In the genomic region with DNA sequence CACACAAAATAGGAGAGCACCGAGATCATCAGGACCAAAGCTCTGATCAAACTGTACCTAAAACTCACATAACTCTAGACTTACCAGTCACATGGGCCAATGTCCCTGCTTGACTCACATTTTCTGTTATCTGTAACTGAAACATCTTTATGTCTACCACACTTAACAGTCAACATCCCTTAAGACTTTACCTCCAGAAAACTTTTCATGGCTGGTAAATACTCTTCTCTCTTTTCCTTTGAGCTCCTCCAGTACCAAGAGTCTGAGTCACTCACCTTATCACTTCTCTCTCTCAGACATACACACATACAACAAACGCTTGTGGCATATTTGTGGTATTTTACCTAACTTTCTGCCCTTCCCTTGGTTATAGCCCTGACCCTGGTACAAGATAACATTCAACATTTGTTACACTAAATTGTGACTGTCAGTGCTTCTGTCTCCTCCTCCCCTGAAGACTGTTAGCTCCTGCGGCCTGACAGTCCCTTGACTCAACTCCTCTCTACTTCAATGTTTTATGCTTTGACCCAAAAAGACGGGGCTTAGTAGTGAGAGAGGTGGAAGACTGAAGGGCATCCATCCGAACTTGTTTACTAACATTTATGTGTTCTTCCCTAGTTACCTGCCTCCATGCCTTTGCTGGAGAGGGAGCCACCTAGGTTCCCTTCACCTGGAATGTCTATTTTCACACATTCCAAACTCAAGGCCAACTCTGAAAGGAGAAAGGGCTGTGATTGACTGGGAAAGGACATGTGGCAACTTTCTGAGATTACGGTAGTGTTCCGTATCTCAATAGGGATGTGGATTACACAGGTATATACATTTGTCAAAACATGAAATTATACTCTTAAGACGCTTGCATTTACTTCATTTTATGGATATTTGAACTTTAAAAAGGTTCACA, we compare ENCODE assay signal across 1 cellular context.
TF ChIP-seq lines count a peak whose summit lies in the region.

No MANE protein-coding gene starts in this region.

TF ChIP-seq in K562, 482 proteins besides CTCF, POLR2A, EP300 and RAD21 (continued from another document and continues in another):
- TF ChIP-seq HNRNPLL (IDR thresholded peaks at IDR 0.05; ENCODE audit: low read depth, low read length, poor library complexity, severe bottlenecking), result no peak
- TF ChIP-seq, protein P1, sequence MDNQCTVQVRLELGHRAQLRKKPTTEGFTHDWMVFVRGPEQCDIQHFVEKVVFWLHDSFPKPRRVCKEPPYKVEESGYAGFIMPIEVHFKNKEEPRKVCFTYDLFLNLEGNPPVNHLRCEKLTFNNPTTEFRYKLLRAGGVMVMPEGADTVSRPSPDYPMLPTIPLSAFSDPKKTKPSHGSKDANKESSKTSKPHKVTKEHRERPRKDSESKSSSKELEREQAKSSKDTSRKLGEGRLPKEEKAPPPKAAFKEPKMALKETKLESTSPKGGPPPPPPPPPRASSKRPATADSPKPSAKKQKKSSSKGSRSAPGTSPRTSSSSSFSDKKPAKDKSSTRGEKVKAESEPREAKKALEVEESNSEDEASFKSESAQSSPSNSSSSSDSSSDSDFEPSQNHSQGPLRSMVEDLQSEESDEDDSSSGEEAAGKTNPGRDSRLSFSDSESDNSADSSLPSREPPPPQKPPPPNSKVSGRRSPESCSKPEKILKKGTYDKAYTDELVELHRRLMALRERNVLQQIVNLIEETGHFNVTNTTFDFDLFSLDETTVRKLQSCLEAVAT (IDR thresholded peaks at IDR 0.05), result peak in 1 of 2 experiments; percentile 71; a peak in 1 of 4 replicates
- TF ChIP-seq POLR2AphosphoS2 (IDR thresholded peaks at IDR 0.05; ENCODE audit: low read length), result no peak
- no peak for TF ChIP-seq FIP1L1 (IDR thresholded peaks at IDR 0.05; ENCODE audit: low read depth, low read length, poor library complexity, severe bottlenecking)
- TF ChIP-seq HCFC1 (IDR thresholded peaks at IDR 0.05; ENCODE audit: low read depth, low read length), result no peak
- TF ChIP-seq, protein P2, sequence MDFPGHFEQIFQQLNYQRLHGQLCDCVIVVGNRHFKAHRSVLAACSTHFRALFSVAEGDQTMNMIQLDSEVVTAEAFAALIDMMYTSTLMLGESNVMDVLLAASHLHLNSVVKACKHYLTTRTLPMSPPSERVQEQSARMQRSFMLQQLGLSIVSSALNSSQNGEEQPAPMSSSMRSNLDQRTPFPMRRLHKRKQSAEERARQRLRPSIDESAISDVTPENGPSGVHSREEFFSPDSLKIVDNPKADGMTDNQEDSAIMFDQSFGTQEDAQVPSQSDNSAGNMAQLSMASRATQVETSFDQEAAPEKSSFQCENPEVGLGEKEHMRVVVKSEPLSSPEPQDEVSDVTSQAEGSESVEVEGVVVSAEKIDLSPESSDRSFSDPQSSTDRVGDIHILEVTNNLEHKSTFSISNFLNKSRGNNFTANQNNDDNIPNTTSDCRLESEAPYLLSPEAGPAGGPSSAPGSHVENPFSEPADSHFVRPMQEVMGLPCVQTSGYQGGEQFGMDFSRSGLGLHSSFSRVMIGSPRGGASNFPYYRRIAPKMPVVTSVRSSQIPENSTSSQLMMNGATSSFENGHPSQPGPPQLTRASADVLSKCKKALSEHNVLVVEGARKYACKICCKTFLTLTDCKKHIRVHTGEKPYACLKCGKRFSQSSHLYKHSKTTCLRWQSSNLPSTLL (IDR thresholded peaks at IDR 0.05), result no peak
- TF ChIP-seq, protein P3, sequence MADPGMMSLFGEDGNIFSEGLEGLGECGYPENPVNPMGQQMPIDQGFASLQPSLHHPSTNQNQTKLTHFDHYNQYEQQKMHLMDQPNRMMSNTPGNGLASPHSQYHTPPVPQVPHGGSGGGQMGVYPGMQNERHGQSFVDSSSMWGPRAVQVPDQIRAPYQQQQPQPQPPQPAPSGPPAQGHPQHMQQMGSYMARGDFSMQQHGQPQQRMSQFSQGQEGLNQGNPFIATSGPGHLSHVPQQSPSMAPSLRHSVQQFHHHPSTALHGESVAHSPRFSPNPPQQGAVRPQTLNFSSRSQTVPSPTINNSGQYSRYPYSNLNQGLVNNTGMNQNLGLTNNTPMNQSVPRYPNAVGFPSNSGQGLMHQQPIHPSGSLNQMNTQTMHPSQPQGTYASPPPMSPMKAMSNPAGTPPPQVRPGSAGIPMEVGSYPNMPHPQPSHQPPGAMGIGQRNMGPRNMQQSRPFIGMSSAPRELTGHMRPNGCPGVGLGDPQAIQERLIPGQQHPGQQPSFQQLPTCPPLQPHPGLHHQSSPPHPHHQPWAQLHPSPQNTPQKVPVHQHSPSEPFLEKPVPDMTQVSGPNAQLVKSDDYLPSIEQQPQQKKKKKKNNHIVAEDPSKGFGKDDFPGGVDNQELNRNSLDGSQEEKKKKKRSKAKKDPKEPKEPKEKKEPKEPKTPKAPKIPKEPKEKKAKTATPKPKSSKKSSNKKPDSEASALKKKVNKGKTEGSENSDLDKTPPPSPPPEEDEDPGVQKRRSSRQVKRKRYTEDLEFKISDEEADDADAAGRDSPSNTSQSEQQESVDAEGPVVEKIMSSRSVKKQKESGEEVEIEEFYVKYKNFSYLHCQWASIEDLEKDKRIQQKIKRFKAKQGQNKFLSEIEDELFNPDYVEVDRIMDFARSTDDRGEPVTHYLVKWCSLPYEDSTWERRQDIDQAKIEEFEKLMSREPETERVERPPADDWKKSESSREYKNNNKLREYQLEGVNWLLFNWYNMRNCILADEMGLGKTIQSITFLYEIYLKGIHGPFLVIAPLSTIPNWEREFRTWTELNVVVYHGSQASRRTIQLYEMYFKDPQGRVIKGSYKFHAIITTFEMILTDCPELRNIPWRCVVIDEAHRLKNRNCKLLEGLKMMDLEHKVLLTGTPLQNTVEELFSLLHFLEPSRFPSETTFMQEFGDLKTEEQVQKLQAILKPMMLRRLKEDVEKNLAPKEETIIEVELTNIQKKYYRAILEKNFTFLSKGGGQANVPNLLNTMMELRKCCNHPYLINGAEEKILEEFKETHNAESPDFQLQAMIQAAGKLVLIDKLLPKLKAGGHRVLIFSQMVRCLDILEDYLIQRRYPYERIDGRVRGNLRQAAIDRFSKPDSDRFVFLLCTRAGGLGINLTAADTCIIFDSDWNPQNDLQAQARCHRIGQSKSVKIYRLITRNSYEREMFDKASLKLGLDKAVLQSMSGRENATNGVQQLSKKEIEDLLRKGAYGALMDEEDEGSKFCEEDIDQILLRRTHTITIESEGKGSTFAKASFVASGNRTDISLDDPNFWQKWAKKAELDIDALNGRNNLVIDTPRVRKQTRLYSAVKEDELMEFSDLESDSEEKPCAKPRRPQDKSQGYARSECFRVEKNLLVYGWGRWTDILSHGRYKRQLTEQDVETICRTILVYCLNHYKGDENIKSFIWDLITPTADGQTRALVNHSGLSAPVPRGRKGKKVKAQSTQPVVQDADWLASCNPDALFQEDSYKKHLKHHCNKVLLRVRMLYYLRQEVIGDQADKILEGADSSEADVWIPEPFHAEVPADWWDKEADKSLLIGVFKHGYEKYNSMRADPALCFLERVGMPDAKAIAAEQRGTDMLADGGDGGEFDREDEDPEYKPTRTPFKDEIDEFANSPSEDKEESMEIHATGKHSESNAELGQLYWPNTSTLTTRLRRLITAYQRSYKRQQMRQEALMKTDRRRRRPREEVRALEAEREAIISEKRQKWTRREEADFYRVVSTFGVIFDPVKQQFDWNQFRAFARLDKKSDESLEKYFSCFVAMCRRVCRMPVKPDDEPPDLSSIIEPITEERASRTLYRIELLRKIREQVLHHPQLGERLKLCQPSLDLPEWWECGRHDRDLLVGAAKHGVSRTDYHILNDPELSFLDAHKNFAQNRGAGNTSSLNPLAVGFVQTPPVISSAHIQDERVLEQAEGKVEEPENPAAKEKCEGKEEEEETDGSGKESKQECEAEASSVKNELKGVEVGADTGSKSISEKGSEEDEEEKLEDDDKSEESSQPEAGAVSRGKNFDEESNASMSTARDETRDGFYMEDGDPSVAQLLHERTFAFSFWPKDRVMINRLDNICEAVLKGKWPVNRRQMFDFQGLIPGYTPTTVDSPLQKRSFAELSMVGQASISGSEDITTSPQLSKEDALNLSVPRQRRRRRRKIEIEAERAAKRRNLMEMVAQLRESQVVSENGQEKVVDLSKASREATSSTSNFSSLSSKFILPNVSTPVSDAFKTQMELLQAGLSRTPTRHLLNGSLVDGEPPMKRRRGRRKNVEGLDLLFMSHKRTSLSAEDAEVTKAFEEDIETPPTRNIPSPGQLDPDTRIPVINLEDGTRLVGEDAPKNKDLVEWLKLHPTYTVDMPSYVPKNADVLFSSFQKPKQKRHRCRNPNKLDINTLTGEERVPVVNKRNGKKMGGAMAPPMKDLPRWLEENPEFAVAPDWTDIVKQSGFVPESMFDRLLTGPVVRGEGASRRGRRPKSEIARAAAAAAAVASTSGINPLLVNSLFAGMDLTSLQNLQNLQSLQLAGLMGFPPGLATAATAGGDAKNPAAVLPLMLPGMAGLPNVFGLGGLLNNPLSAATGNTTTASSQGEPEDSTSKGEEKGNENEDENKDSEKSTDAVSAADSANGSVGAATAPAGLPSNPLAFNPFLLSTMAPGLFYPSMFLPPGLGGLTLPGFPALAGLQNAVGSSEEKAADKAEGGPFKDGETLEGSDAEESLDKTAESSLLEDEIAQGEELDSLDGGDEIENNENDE (IDR thresholded peaks at IDR 0.05; ENCODE audit: low read depth, low read length), result no peak
- peak; percentile 28; the same call in 1 of the 2 replicates for TF ChIP-seq RNF2 (IDR thresholded peaks at IDR 0.05)
- TF ChIP-seq ZNF668 (CRISPR knock-in tag; IDR thresholded peaks at IDR 0.05), result no peak
- peak; percentile 86 for TF ChIP-seq CTBP1 (IDR thresholded peaks at IDR 0.05; ENCODE audit: borderline replicate concordance)
- TF ChIP-seq CCAR2 (IDR thresholded peaks at IDR 0.05; ENCODE audit: low read depth, low read length), result no peak
- TF ChIP-seq MBD2 (IDR thresholded peaks at IDR 0.05; ENCODE audit: borderline replicate concordance, low read depth), result 0 out of 2 replicates have a peak, but pooled peaks have one; percentile 45
- no peak for TF ChIP-seq ZNF282 (CRISPR knock-in tag; IDR thresholded peaks at IDR 0.05)
- peak; percentile 50; the same call in 1 of the 2 replicates for TF ChIP-seq DMBX1 (CRISPR knock-in tag; IDR thresholded peaks at IDR 0.05; ENCODE audit: borderline replicate concordance)
- TF ChIP-seq, protein P4, sequence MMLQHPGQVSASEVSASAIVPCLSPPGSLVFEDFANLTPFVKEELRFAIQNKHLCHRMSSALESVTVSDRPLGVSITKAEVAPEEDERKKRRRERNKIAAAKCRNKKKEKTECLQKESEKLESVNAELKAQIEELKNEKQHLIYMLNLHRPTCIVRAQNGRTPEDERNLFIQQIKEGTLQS (IDR thresholded peaks at IDR 0.05), result peak; percentile 81
- TF ChIP-seq, protein P4 (CRISPR knock-in tag; conservative IDR thresholded peaks at IDR 0.05), result no peak
- peak in 1 of 2 experiments; percentile 31; a peak in 1 of 4 replicates for TF ChIP-seq ETV6 (IDR thresholded peaks at IDR 0.05; ENCODE audit: borderline replicate concordance in 1 of 2, low read depth in 2 of 2, low read length in 1 of 2)
- TF ChIP-seq ETV6 (CRISPR knock-in tag; IDR thresholded peaks at IDR 0.05; ENCODE audit: borderline replicate concordance), result no peak
- no peak for TF ChIP-seq ZSCAN32 (CRISPR knock-in tag; IDR thresholded peaks at IDR 0.05)
- peak; percentile 64; the same call in 1 of the 2 replicates for TF ChIP-seq PML (IDR thresholded peaks at IDR 0.05; ENCODE audit: low read length)
- TF ChIP-seq ZNF707 (CRISPR knock-in tag; conservative IDR thresholded peaks at IDR 0.05), result no peak
- TF ChIP-seq EWSR1 (IDR thresholded peaks at IDR 0.05; ENCODE audit: borderline replicate concordance, low read depth, partially characterized antibody), result no peak
- TF ChIP-seq KDM4B (IDR thresholded peaks at IDR 0.05; ENCODE audit: borderline replicate concordance in 2 of 2, low read depth in 1 of 2), result no peak
- no peak for TF ChIP-seq TFAM (CRISPR knock-in tag; conservative IDR thresholded peaks at IDR 0.05)
- TF ChIP-seq, protein P5, sequence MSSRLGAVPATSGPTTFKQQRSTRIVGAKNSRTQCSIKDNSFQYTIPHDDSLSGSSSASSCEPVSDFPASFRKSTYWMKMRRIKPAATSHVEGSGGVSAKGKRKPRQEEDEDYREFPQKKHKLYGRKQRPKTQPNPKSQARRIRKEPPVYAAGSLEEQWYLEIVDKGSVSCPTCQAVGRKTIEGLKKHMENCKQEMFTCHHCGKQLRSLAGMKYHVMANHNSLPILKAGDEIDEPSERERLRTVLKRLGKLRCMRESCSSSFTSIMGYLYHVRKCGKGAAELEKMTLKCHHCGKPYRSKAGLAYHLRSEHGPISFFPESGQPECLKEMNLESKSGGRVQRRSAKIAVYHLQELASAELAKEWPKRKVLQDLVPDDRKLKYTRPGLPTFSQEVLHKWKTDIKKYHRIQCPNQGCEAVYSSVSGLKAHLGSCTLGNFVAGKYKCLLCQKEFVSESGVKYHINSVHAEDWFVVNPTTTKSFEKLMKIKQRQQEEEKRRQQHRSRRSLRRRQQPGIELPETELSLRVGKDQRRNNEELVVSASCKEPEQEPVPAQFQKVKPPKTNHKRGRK (tag; IDR thresholded peaks at IDR 0.05), result no peak
- TF ChIP-seq YY1 (IDR thresholded peaks at IDR 0.05; ENCODE audit: borderline replicate concordance in 1 of 3, control insufficient read depth in 1 of 3, extremely low read depth in 1 of 3, insufficient read depth in 3 of 3, insufficient read length in 1 of 3, insufficient replicate concordance in 2 of 3, low read depth in 1 of 3, low read length in 2 of 3), result no peak
- peak; percentile 98 for TF ChIP-seq FOSL1 (tag; conservative IDR thresholded peaks at IDR 0.05)
- no peak for TF ChIP-seq FOXJ2 (tag; IDR thresholded peaks at IDR 0.05)
- TF ChIP-seq L3MBTL2 (IDR thresholded peaks at IDR 0.05), result peak; percentile 19; the same call in 1 of the 2 replicates
- TF ChIP-seq RCOR1 (IDR thresholded peaks at IDR 0.05; ENCODE audit: borderline replicate concordance in 1 of 2, low read depth in 2 of 2, low read length in 2 of 2), result peak in 1 of 2 experiments; percentile 67; a peak in 2 of 4 replicates
- TF ChIP-seq CHD4 (IDR thresholded peaks at IDR 0.05; ENCODE audit: insufficient read depth, insufficient replicate concordance, low read depth, low read length, poor library complexity, severe bottlenecking), result no peak
- TF ChIP-seq STAT5A (IDR thresholded peaks at IDR 0.05; ENCODE audit: borderline replicate concordance, low read length), result peak; percentile 62; the same call in 1 of the 2 replicates
- TF ChIP-seq CAMTA2 (CRISPR knock-in tag; conservative IDR thresholded peaks at IDR 0.05), result no peak
- TF ChIP-seq HEY1 (CRISPR knock-in tag; IDR thresholded peaks at IDR 0.05; ENCODE audit: borderline replicate concordance), result peak; percentile 73; the same call in 1 of the 2 replicates
- TF ChIP-seq CEBPB (tag; IDR thresholded peaks at IDR 0.05), result 0 out of 2 replicates have a peak, but pooled peaks have one; percentile 25
- TF ChIP-seq SMARCA5 (IDR thresholded peaks at IDR 0.05), result peak; percentile 32; the same call in 1 of the 2 replicates
